ENCODE assay signal across 1 cellular context in the genomic region with DNA sequence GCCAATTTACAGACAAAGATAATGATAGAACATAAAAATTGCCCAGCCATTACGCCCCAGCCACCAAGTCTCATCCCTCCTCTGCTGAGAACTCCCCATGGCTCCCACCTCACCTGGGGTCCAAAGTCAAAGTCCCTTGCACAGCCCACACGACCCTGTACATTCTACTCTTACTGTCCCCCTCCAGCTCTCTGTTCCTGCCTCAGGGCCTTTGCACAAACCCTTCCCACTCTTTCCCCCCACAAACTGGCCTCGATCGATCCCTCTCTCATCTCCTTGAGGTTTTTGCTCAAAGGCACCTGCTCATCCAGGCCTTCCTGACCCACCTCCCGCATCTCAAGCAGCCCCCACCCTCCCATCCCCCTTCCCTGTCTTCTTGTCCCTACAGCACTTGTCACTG.
TF ChIP-seq lines count a peak whose summit lies in the region.

No MANE protein-coding gene starts in this region.

TF ChIP-seq in H1, 55 proteins besides CTCF, POLR2A, EP300 and RAD21:
- TF ChIP-seq POU5F1 (IDR thresholded peaks at IDR 0.05; ENCODE audit: low read depth, low read length) (no peak), TEAD4 (IDR thresholded peaks at IDR 0.05; ENCODE audit: low read depth, low read length) (no peak), SIX5 (IDR thresholded peaks at IDR 0.05; ENCODE audit: low read depth, low read length) (no peak), MAX (IDR thresholded peaks at IDR 0.05) (no peak), HDAC2 (IDR thresholded peaks at IDR 0.05; ENCODE audit: borderline replicate concordance in 1 of 2, low read depth in 2 of 2, low read length in 2 of 2) (no peak), SIN3A (conservative IDR thresholded peaks at IDR 0.05 in 1 of 2, IDR thresholded peaks at IDR 0.05 in 1 of 2; ENCODE audit: low read depth in 1 of 2, low read length in 2 of 2) (no peak)
